2 cellular contexts compared by ENCODE assay signal in the genomic region with DNA sequence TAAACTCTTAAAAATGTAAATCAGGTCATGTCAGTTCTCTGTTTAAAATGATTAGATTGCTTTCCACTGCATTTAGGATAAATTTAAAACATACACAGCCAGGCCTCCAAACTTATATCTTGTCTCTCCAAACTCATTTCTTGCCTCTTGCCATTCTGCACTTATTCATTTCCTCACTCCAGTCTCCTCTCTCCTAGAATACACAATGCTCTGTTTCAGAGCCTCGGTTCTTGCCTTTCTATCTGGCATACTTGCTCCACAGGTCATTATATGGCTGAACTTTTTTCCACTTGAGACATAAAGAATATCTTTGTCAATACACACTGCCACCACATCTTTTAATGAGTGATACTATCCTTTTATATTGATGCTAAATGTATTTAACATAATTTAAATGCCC.
TF ChIP-seq lines count a peak whose summit lies in the region.

No MANE protein-coding gene starts in this region.

TF ChIP-seq in WTC11, 78 proteins besides CTCF, POLR2A, EP300 and RAD21 (continues in another document):
- TF ChIP-seq ZNF423 (CRISPR knock-in tag; IDR thresholded peaks at IDR 0.05) (no peak), TEAD1 (CRISPR knock-in tag; IDR thresholded peaks at IDR 0.05) (no peak), TP53 (CRISPR knock-in tag; IDR thresholded peaks at IDR 0.05) (no peak), MYBL2 (CRISPR knock-in tag; IDR thresholded peaks at IDR 0.05) (no peak), JAZF1 (CRISPR knock-in tag; IDR thresholded peaks at IDR 0.05) (no peak), IRF2 (CRISPR knock-in tag; IDR thresholded peaks at IDR 0.05; ENCODE audit: borderline replicate concordance, low read depth) (no peak), RELA (CRISPR knock-in tag; IDR thresholded peaks at IDR 0.05; ENCODE audit: borderline replicate concordance) (no peak), ZNF671 (CRISPR knock-in tag; IDR thresholded peaks at IDR 0.05) (no peak), NR3C1 (CRISPR knock-in tag; conservative IDR thresholded peaks at IDR 0.05; ENCODE audit: low read depth) (no peak), ATF1 (CRISPR knock-in tag; IDR thresholded peaks at IDR 0.05) (no peak)
- TF ChIP-seq, protein P1, sequence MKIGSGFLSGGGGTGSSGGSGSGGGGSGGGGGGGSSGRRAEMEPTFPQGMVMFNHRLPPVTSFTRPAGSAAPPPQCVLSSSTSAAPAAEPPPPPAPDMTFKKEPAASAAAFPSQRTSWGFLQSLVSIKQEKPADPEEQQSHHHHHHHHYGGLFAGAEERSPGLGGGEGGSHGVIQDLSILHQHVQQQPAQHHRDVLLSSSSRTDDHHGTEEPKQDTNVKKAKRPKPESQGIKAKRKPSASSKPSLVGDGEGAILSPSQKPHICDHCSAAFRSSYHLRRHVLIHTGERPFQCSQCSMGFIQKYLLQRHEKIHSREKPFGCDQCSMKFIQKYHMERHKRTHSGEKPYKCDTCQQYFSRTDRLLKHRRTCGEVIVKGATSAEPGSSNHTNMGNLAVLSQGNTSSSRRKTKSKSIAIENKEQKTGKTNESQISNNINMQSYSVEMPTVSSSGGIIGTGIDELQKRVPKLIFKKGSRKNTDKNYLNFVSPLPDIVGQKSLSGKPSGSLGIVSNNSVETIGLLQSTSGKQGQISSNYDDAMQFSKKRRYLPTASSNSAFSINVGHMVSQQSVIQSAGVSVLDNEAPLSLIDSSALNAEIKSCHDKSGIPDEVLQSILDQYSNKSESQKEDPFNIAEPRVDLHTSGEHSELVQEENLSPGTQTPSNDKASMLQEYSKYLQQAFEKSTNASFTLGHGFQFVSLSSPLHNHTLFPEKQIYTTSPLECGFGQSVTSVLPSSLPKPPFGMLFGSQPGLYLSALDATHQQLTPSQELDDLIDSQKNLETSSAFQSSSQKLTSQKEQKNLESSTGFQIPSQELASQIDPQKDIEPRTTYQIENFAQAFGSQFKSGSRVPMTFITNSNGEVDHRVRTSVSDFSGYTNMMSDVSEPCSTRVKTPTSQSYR (CRISPR knock-in tag; IDR thresholded peaks at IDR 0.05): no peak
- TF ChIP-seq, protein P2, sequence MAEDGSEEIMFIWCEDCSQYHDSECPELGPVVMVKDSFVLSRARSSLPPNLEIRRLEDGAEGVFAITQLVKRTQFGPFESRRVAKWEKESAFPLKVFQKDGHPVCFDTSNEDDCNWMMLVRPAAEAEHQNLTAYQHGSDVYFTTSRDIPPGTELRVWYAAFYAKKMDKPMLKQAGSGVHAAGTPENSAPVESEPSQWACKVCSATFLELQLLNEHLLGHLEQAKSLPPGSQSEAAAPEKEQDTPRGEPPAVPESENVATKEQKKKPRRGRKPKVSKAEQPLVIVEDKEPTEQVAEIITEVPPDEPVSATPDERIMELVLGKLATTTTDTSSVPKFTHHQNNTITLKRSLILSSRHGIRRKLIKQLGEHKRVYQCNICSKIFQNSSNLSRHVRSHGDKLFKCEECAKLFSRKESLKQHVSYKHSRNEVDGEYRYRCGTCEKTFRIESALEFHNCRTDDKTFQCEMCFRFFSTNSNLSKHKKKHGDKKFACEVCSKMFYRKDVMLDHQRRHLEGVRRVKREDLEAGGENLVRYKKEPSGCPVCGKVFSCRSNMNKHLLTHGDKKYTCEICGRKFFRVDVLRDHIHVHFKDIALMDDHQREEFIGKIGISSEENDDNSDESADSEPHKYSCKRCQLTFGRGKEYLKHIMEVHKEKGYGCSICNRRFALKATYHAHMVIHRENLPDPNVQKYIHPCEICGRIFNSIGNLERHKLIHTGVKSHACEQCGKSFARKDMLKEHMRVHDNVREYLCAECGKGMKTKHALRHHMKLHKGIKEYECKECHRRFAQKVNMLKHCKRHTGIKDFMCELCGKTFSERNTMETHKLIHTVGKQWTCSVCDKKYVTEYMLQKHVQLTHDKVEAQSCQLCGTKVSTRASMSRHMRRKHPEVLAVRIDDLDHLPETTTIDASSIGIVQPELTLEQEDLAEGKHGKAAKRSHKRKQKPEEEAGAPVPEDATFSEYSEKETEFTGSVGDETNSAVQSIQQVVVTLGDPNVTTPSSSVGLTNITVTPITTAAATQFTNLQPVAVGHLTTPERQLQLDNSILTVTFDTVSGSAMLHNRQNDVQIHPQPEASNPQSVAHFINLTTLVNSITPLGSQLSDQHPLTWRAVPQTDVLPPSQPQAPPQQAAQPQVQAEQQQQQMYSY (CRISPR knock-in tag; IDR thresholded peaks at IDR 0.05): no peak
- TF ChIP-seq, protein P3, sequence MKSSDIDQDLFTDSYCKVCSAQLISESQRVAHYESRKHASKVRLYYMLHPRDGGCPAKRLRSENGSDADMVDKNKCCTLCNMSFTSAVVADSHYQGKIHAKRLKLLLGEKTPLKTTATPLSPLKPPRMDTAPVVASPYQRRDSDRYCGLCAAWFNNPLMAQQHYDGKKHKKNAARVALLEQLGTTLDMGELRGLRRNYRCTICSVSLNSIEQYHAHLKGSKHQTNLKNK (CRISPR knock-in tag; IDR thresholded peaks at IDR 0.05): no peak
- TF ChIP-seq, protein P4, sequence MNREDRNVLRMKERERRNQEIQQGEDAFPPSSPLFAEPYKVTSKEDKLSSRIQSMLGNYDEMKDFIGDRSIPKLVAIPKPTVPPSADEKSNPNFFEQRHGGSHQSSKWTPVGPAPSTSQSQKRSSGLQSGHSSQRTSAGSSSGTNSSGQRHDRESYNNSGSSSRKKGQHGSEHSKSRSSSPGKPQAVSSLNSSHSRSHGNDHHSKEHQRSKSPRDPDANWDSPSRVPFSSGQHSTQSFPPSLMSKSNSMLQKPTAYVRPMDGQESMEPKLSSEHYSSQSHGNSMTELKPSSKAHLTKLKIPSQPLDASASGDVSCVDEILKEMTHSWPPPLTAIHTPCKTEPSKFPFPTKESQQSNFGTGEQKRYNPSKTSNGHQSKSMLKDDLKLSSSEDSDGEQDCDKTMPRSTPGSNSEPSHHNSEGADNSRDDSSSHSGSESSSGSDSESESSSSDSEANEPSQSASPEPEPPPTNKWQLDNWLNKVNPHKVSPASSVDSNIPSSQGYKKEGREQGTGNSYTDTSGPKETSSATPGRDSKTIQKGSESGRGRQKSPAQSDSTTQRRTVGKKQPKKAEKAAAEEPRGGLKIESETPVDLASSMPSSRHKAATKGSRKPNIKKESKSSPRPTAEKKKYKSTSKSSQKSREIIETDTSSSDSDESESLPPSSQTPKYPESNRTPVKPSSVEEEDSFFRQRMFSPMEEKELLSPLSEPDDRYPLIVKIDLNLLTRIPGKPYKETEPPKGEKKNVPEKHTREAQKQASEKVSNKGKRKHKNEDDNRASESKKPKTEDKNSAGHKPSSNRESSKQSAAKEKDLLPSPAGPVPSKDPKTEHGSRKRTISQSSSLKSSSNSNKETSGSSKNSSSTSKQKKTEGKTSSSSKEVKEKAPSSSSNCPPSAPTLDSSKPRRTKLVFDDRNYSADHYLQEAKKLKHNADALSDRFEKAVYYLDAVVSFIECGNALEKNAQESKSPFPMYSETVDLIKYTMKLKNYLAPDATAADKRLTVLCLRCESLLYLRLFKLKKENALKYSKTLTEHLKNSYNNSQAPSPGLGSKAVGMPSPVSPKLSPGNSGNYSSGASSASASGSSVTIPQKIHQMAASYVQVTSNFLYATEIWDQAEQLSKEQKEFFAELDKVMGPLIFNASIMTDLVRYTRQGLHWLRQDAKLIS (CRISPR knock-in tag; IDR thresholded peaks at IDR 0.05; ENCODE audit: borderline replicate concordance): no peak
- TF ChIP-seq, protein P5, sequence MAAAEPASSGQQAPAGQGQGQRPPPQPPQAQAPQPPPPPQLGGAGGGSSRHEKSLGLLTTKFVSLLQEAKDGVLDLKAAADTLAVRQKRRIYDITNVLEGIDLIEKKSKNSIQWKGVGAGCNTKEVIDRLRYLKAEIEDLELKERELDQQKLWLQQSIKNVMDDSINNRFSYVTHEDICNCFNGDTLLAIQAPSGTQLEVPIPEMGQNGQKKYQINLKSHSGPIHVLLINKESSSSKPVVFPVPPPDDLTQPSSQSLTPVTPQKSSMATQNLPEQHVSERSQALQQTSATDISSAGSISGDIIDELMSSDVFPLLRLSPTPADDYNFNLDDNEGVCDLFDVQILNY (CRISPR knock-in tag; IDR thresholded peaks at IDR 0.05): no peak

TF ChIP-seq in H1, 55 proteins besides CTCF, POLR2A, EP300 and RAD21:
- TF ChIP-seq NRF1 (IDR thresholded peaks at IDR 0.05; ENCODE audit: low read depth, low read length): no peak
- no peak for TF ChIP-seq RXRA (IDR thresholded peaks at IDR 0.05; ENCODE audit: insufficient read depth, low read depth, low read length)
- no peak for TF ChIP-seq TEAD4 (IDR thresholded peaks at IDR 0.05; ENCODE audit: low read depth, low read length)
- TF ChIP-seq CREB1 (IDR thresholded peaks at IDR 0.05): no peak
- TF ChIP-seq SAP30 (IDR thresholded peaks at IDR 0.05; ENCODE audit: insufficient read depth, insufficient replicate concordance, low read length): no peak
- no peak for TF ChIP-seq EZH2 (IDR thresholded peaks at IDR 0.05; ENCODE audit: low read depth, low read length, severe bottlenecking)
